23 cellular contexts compared by ENCODE assay signal in genomic region chr7:98034044-98035035, GRCh38. TPM values are rescaled to one million over a fixed set of nuclear protein-coding genes. Genes with fewer than 3 reads are reported as not detected.
DNase-seq lines count a peak whose midpoint lies in the region; ATAC-seq, FAIRE-seq and TF ChIP-seq lines count a peak whose summit lies in the region.
"Had no signal": no experiment of that assay in that cellular context is flagged by ENCODE, and none has a peak within 500 bp of the region (broad histone marks: within the 10 kb centered on the region; RNA-seq: fewer than 3 reads in every experiment).

No MANE protein-coding gene starts in this region.

- TF ChIP-seq CTCF in bronchial epithelial cell (IDR thresholded peaks at IDR 0.05; ENCODE audit: insufficient read depth, low read length, severe bottlenecking) (no peak), body of pancreas (IDR thresholded peaks at IDR 0.05) (no peak)

- DNase-seq in AG08396 (ENCODE audit: low spot score) (peak; percentile 37), HPDE6-E6E7 (ENCODE audit: extremely low spot score) (peak; percentile 74), bronchial epithelial cell (ENCODE audit: low read depth) (peak; percentile 76), iris pigment epithelial cell (ENCODE audit: low read depth) (peak; percentile 11), NOMO-1 treated with dmso at 0.1 percent for 144 hours (lab: John Stamatoyannopoulos, UW; ENCODE audit: unreplicated experiment) (no peak), GM12892 (ENCODE audit: insufficient read length) (no peak), body of pancreas (no peak)
- DNase-seq in stimulated activated CD4-positive, alpha-beta T cell treated with anti-CD3 and anti-CD28 coated beads, Interleukin-4, amount 100 ng/mL, for 1 hour: no peak
- DNase-seq: activated CD4-positive, alpha-beta T cell treated with anti-CD3 and anti-CD28 coated beads, Interleukin-2, amount 50 U/mL, for 1 hour; activated naive CD8-positive, alpha-beta T cell treated with anti-CD3 and anti-CD28 coated beads, Interleukin-2, amount 10 ng/mL, durations not matched to agents 7 days and 5 days; gastrocnemius medialis; GDM1; lower lobe of right lung; naive thymus-derived CD8-positive, alpha-beta T cell; NCI-H187 treated with DMSO at 0.1 percent for 48 hours; NCI-H524 treated with DMSO at 0.1 percent for 48 hours; stimulated activated naive CD8-positive, alpha-beta T cell treated with anti-CD3 and anti-CD28 coated beads, Interleukin-15, amount 100 ng/mL, for 72 hours had no signal

- intact Hi-C loops in body of pancreas (cut with DNase I): no loop called here

- no peaks in the 10 kb centered on the region for H3K9me3 ChIP-seq in body of pancreas
- H3K9me3 ChIP-seq: gastrocnemius medialis, lower lobe of right lung, vagina had no signal

- H3K4me1 ChIP-seq in body of pancreas: peaks cover 5% of the 10 kb centered on the region
- H3K4me1 ChIP-seq: gastrocnemius medialis, lower lobe of right lung had no signal

- ATAC-seq in body of pancreas: no peak
- ATAC-seq: gastrocnemius medialis; lower lobe of right lung; naive thymus-derived CD8-positive, alpha-beta T cell; stimulated activated naive CD8-positive, alpha-beta T cell treated with anti-CD3 and anti-CD28 coated beads, Interleukin-15, amount 100 ng/mL, for 72 hours had no signal

- H3K27ac ChIP-seq in body of pancreas: no peak overlapping the region
- H3K27ac ChIP-seq: gastrocnemius medialis, lower lobe of right lung, vagina had no signal

- WGBS in body of pancreas, 2 donors: 28 to 29% methylated on average over 20 to 21 of the region's 21 CpGs

- TF ChIP-seq POLR2A in GM12892 (IDR thresholded peaks at IDR 0.05; ENCODE audit: low read depth, low read length) (no peak), body of pancreas (IDR thresholded peaks at IDR 0.05) (no peak)

- H3K4me3 ChIP-seq in bronchial epithelial cell (ENCODE audit: low read depth, low read length) (no peak overlapping the region), body of pancreas (no peak overlapping the region)
- H3K4me3 ChIP-seq: gastrocnemius medialis, lower lobe of right lung, vagina had no signal

- H3K27me3 ChIP-seq in bronchial epithelial cell (ENCODE audit: control insufficient read depth, insufficient read depth, low read length) (no peaks in the 10 kb centered on the region), body of pancreas (no peaks in the 10 kb centered on the region)
- H3K27me3 ChIP-seq: gastrocnemius medialis, vagina had no signal

- H3K36me3 ChIP-seq in bronchial epithelial cell (ENCODE audit: control insufficient read depth, insufficient read depth, low read length): no peaks in the 10 kb centered on the region
- H3K36me3 ChIP-seq in body of pancreas (replicated peaks in 1 of 2; ENCODE audit: insufficient read depth in 1 of 2, low read depth in 2 of 2): no peaks in the 10 kb centered on the region
- H3K36me3 ChIP-seq: gastrocnemius medialis, lower lobe of right lung, vagina had no signal

- no peak for FAIRE-seq in bronchial epithelial cell (lab: Jason Lieb, UNC)
- FAIRE-seq in GM12892 (lab: Jason Lieb, UNC): no peak
- FAIRE-seq: H54 had no signal

RNA-seq across cellular contexts. Expression of gene OCM2, which starts 44.3 kb away (rescaled TPM):
- total RNA-seq in bronchial epithelial cell (not detected in 2 replicates), body of pancreas (not detected)
- not detected for polyA plus RNA-seq in GM12892 (2012; ENCODE audit: missing spikeins)
- total RNA-seq: activated naive CD8-positive, alpha-beta T cell treated with anti-CD3 and anti-CD28 coated beads, Interleukin-2, amount 10 ng/mL, durations not matched to agents 7 days and 5 days; cardiac septum; gastrocnemius medialis; HT1080; lower lobe of right lung; naive thymus-derived CD8-positive, alpha-beta T cell; renal cortical epithelial cell; vagina had no signal
- polyA plus RNA-seq: AG04450; naive thymus-derived CD8-positive, alpha-beta T cell had no signal

Comparison
In these comparisons a context has a peak if more than half of its experiments do, and no peak if none do; other contexts are left out.
1. DNase-seq: peak in AG08396 (single experiment), HPDE6-E6E7 (single experiment), bronchial epithelial cell (single experiment) and iris pigment epithelial cell (single experiment); none in NOMO-1 treated with dmso at 0.1 percent for 144 hours (single experiment), stimulated activated CD4-positive, alpha-beta T cell treated with anti-CD3 and anti-CD28 coated beads, Interleukin-4, amount 100 ng/mL, for 1 hour (single experiment), GM12892 (single experiment) and body of pancreas (0 of 4).